1 cellular context compared by ENCODE assay signal in genomic region chr4:139154538-139154937, GRCh38.
TF ChIP-seq lines count a peak whose summit lies in the region.

No MANE protein-coding gene starts in this region.

TF ChIP-seq in K562, 482 proteins besides CTCF, POLR2A, EP300 and RAD21 (continued from another document):
- TF ChIP-seq ZNF318 (IDR thresholded peaks at IDR 0.05; ENCODE audit: borderline replicate concordance in 1 of 2, low read depth in 1 of 2) (no peak), JUND (IDR thresholded peaks at IDR 0.05; ENCODE audit: borderline replicate concordance, low read depth, low read length) (peak; percentile 56; the same call in 1 of the 2 replicates), JUND (tag; IDR thresholded peaks at IDR 0.05; ENCODE audit: borderline replicate concordance, low read depth, low read length) (peak; percentile 75; the same call in 1 of the 3 replicates), RB1 (IDR thresholded peaks at IDR 0.05; ENCODE audit: low read depth) (no peak), KDM1A (IDR thresholded peaks at IDR 0.05) (peak; percentile 42 to 57; a peak in 2 of 4 replicates), GATA2 (CRISPR knock-in tag; IDR thresholded peaks at IDR 0.05) (peak; percentile 39; the same call in 1 of the 2 replicates), AFF1 (IDR thresholded peaks at IDR 0.05; ENCODE audit: low read depth in 1 of 2, partially characterized antibody in 2 of 2) (peak in 1 of 2 experiments; percentile 64), KAT2B (IDR thresholded peaks at IDR 0.05; ENCODE audit: low read depth, low read length) (no peak), CHCHD3 (CRISPR knock-in tag; IDR thresholded peaks at IDR 0.05) (no peak), ESRRB (CRISPR knock-in tag; IDR thresholded peaks at IDR 0.05; ENCODE audit: borderline replicate concordance) (no peak)
